In genomic region chr17:30924341-30924740, GRCh38 we compare ENCODE assay signal across 27 cellular contexts.
"Had no signal": no experiment of that assay in that cellular context is flagged by ENCODE, and none has a peak within 500 bp of the region (broad histone marks: within the 10 kb centered on the region; RNA-seq: fewer than 3 reads in every experiment).

No MANE protein-coding gene starts in this region.

- H3K27ac Mint-ChIP-seq: activated CD4-positive, alpha-beta memory T cell treated with anti-CD3 and anti-CD28 coated beads, Interleukin-2, amount 10 ng/mL, durations not matched to agents 7 days and 5 days; activated CD4-positive, alpha-beta T cell treated with anti-CD3 and anti-CD28 coated beads, Interleukin-2, amount 10 ng/mL, durations not matched to agents 24 days and 14 days; activated naive CD4-positive, alpha-beta T cell treated with anti-CD3 and anti-CD28 coated beads, Interleukin-2, amount 50 U/mL, for 24 hours; activated naive CD8-positive, alpha-beta T cell treated with anti-CD3 and anti-CD28 coated beads, Interleukin-2, amount 50 U/mL, for 24 hours; activated T-helper 2 cell treated with anti-CD3 and anti-CD28 coated beads, Interferon-gamma antibody, Interleukin-2, Interleukin-4, amounts not matched to agents 10 μg/mL and 5 μg/mL and 100 μg/mL, durations not matched to agents 14 hours and 24 hours and 36 hours; nephron progenitor cell; stimulated activated effector memory CD8-positive, alpha-beta T cell treated with anti-CD3 and anti-CD28 coated beads, Interleukin-12 subunit alpha, Interleukin-12 subunit beta, amount 100 ng/mL, for 72 hours; stimulated activated naive CD8-positive, alpha-beta T cell treated with anti-CD3 and anti-CD28 coated beads, Interleukin-15, Interleukin-2, amounts not matched to agents 100 ng/mL and 50 ng/mL, for 24 hours; T-helper 17 cell; type B pancreatic cell had no signal

- H3K4me1 ChIP-seq: foreskin keratinocyte, pancreas, prostate gland had no signal

- ATAC-seq: activated CD4-positive, CD25-positive, alpha-beta regulatory T cell treated with anti-CD3 and anti-CD28 coated beads, Interleukin-2, amount 50 U/mL, for 24 hours; activated naive CD8-positive, alpha-beta T cell treated with anti-CD3 and anti-CD28 coated beads, Interleukin-2, amount 50 U/mL, for 24 hours; activated T-cell treated with anti-CD3 and anti-CD28 coated beads, Interleukin-2, amount 50 U/mL, for 4 hours; esophagus mucosa; foreskin keratinocyte; heart right ventricle; pancreas; sciatic nerve; stimulated activated effector memory CD8-positive, alpha-beta T cell treated with anti-CD3 and anti-CD28 coated beads, Interleukin-12 subunit alpha, Interleukin-12 subunit beta, amount 100 ng/mL, for 72 hours; T-helper 17 cell had no signal

- H3K36me3 ChIP-seq: pancreas, prostate gland, vagina, WERI-Rb-1 had no signal

- DNase-seq: activated CD4-positive, alpha-beta memory T cell treated with anti-CD3 and anti-CD28 coated beads, Interleukin-2, amount 10 ng/mL, durations not matched to agents 7 days and 5 days; activated CD4-positive, alpha-beta T cell treated with anti-CD3 and anti-CD28 coated beads, Interleukin-2, amount 10 ng/mL, durations not matched to agents 24 days and 14 days; activated naive CD8-positive, alpha-beta T cell treated with anti-CD3 and anti-CD28 coated beads, Interleukin-2, amount 50 U/mL, for 24 hours; activated T-cell treated with anti-CD3 and anti-CD28 coated beads, Interleukin-2, amount 50 U/mL, for 4 hours; amygdala; caudate nucleus; foreskin keratinocyte; heart right ventricle; nephron progenitor cell; retina; small intestine; stimulated activated CD4-positive, alpha-beta T cell treated with anti-CD3 and anti-CD28 coated beads, Interleukin-4, amount 100 ng/mL, for 24 hours; substantia nigra; T-helper 17 cell; T1000; WERI-Rb-1 had no signal

- H3K9me3 ChIP-seq: heart right ventricle, pancreas, prostate gland, vagina had no signal

- H3K27me3 ChIP-seq: pancreas, vagina had no signal

- H3K27ac ChIP-seq: foreskin keratinocyte, heart right ventricle, pancreas, prostate gland, vagina, WERI-Rb-1 had no signal

- H3K4me3 ChIP-seq: heart right ventricle, pancreas, prostate gland, vagina had no signal

- H3K4me3 Mint-ChIP-seq: activated CD4-positive, alpha-beta memory T cell treated with anti-CD3 and anti-CD28 coated beads, Interleukin-2, amount 10 ng/mL, durations not matched to agents 7 days and 5 days; activated CD4-positive, alpha-beta T cell treated with anti-CD3 and anti-CD28 coated beads, Interleukin-2, amount 10 ng/mL, durations not matched to agents 24 days and 14 days; activated naive CD4-positive, alpha-beta T cell treated with anti-CD3 and anti-CD28 coated beads, Interleukin-2, amount 50 U/mL, for 24 hours; activated naive CD8-positive, alpha-beta T cell treated with anti-CD3 and anti-CD28 coated beads, Interleukin-2, amount 50 U/mL, for 24 hours; activated T-cell treated with anti-CD3 and anti-CD28 coated beads, Interleukin-2, amount 50 U/mL, for 4 hours; nephron progenitor cell; stimulated activated effector memory CD8-positive, alpha-beta T cell treated with anti-CD3 and anti-CD28 coated beads, Interleukin-12 subunit alpha, Interleukin-12 subunit beta, amount 100 ng/mL, for 72 hours; stimulated activated naive CD8-positive, alpha-beta T cell treated with anti-CD3 and anti-CD28 coated beads, Interleukin-15, Interleukin-2, amounts not matched to agents 100 ng/mL and 50 ng/mL, for 24 hours; T-helper 17 cell; type B pancreatic cell had no signal

- H3K9me3 Mint-ChIP-seq: activated CD4-positive, alpha-beta memory T cell treated with anti-CD3 and anti-CD28 coated beads, Interleukin-2, amount 10 ng/mL, durations not matched to agents 7 days and 5 days; activated CD4-positive, alpha-beta T cell treated with anti-CD3 and anti-CD28 coated beads, Interleukin-2, amount 10 ng/mL, durations not matched to agents 24 days and 14 days; activated naive CD4-positive, alpha-beta T cell treated with anti-CD3 and anti-CD28 coated beads, Interleukin-2, amount 50 U/mL, for 24 hours; activated naive CD8-positive, alpha-beta T cell treated with anti-CD3 and anti-CD28 coated beads, Interleukin-2, amount 50 U/mL, for 24 hours; activated T-cell treated with anti-CD3 and anti-CD28 coated beads, Interleukin-2, amount 50 U/mL, for 4 hours; activated T-helper 2 cell treated with anti-CD3 and anti-CD28 coated beads, Interferon-gamma antibody, Interleukin-2, Interleukin-4, amounts not matched to agents 10 μg/mL and 5 μg/mL and 100 μg/mL, durations not matched to agents 14 hours and 24 hours and 36 hours; stimulated activated effector memory CD8-positive, alpha-beta T cell treated with anti-CD3 and anti-CD28 coated beads, Interleukin-12 subunit alpha, Interleukin-12 subunit beta, amount 100 ng/mL, for 72 hours; stimulated activated naive CD8-positive, alpha-beta T cell treated with anti-CD3 and anti-CD28 coated beads, Interleukin-15, Interleukin-2, amounts not matched to agents 100 ng/mL and 50 ng/mL, for 24 hours; type B pancreatic cell had no signal

- H3K36me3 Mint-ChIP-seq: activated naive CD4-positive, alpha-beta T cell treated with anti-CD3 and anti-CD28 coated beads, Interleukin-2, amount 50 U/mL, for 24 hours; stimulated activated effector memory CD8-positive, alpha-beta T cell treated with anti-CD3 and anti-CD28 coated beads, Interleukin-12 subunit alpha, Interleukin-12 subunit beta, amount 100 ng/mL, for 72 hours; type B pancreatic cell had no signal
